In the genomic region with DNA sequence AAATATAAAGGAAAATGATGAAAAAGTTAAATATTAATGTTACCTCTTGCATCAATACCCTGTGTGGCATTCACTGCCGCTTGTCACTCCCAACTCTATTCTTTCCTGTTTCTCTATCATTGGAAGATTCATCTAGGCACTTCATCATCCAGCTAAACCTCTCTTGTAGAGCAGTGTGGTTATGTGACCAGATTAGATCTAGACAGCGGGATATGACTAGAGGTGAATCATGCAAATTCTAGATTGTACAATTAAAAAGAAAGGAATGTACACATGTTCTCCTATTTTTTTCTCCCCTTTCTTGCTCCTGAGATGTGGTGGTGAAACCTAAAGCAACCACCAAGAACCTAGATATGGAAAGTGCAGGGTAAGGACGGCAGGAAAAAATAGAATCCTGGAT, we compare ENCODE assay signal across 1 cellular context.
TF ChIP-seq lines count a peak whose summit lies in the region.

No MANE protein-coding gene starts in this region.

TF ChIP-seq in endothelial cell of umbilical vein, 7 proteins besides CTCF, POLR2A, EP300 and RAD21:
- TF ChIP-seq GATA2 (IDR thresholded peaks at IDR 0.05; ENCODE audit: insufficient read depth, insufficient read length, low read depth, low read length) (peak; percentile 50), FOS (IDR thresholded peaks at IDR 0.05; ENCODE audit: borderline replicate concordance, insufficient read depth, low read length) (no peak)
TF ChIP-seq in endothelial cell of umbilical vein: peak in this region for 1.
